ENCODE assay signal across 34 cellular contexts in genomic region chr7:8885480-8885879, GRCh38.
"Had no signal": no experiment of that assay in that cellular context is flagged by ENCODE, and none has a peak within 500 bp of the region (broad histone marks: within the 10 kb centered on the region; RNA-seq: fewer than 3 reads in every experiment).

No MANE protein-coding gene starts in this region.

- H3K9ac ChIP-seq: KMS-11 had no signal

- H3K4me3 ChIP-seq: MG63 had no signal

- H3K4me2 ChIP-seq: KMS-11 had no signal

- H3K27ac ChIP-seq: KMS-11 had no signal

- H3K9me3 ChIP-seq: MG63 had no signal

- H3K36me3 ChIP-seq: MG63 had no signal

- DNase-seq: Karpas-422, Kasumi-1, MG63, MM.1S, MV-4-11, NCI-H1048, NCI-H1092, NCI-H1092 treated with DMSO at 0.1 percent for 48 hours, NCI-H1105, NCI-H1105 treated with DMSO at 0.1 percent for 48 hours, NCI-H1417, NCI-H1417 treated with DMSO at 0.1 percent for 48 hours, NCI-H1436, NCI-H1436 treated with DMSO at 0.1 percent for 48 hours, NCI-H146, NCI-H1694, NCI-H1694 treated with DMSO at 0.1 percent for 48 hours, NCI-H187, NCI-H187 treated with DMSO at 0.1 percent for 48 hours, NCI-H1930, NCI-H2029, NCI-H2029 treated with DMSO at 0.1 percent for 48 hours, NCI-H2081, NCI-H2081 treated with DMSO at 0.1 percent for 48 hours, NCI-H2107, NCI-H2171, NCI-H2171 treated with DMSO at 0.1 percent for 48 hours, NCI-H2227 treated with DMSO at 0.1 percent for 48 hours, NCI-H226, NCI-H345, NCI-H446, NCI-H446 treated with DMSO at 0.1 percent for 48 hours, NCI-H510A had no signal

- H3K27me3 ChIP-seq: MG63 had no signal
